In the genomic region with DNA sequence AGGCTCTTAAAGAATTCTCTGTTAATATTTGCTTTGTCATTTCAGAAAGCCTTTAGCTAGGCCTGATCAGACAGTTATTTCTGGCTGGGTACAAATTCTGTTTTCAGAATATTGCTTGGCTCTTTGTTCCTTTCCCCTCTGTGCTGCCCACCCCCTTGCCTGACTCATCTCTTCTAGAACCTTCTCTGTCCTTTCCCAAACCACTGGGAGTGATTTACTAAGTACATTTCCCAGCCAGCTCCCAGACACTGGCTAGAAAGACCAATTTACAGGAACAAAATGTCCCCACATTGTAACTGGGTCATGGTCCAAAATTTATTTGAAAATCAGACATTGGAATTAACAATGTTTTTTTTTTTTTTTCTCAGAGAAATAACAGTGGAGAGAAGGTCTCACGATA, we compare ENCODE assay signal across 1 cellular context.
TF ChIP-seq lines count a peak whose summit lies in the region.

No MANE protein-coding gene starts in this region.

TF ChIP-seq in HEK293T, 16 proteins besides CTCF, POLR2A, EP300 and RAD21 (continued from another document):
- TF ChIP-seq, protein P1, sequence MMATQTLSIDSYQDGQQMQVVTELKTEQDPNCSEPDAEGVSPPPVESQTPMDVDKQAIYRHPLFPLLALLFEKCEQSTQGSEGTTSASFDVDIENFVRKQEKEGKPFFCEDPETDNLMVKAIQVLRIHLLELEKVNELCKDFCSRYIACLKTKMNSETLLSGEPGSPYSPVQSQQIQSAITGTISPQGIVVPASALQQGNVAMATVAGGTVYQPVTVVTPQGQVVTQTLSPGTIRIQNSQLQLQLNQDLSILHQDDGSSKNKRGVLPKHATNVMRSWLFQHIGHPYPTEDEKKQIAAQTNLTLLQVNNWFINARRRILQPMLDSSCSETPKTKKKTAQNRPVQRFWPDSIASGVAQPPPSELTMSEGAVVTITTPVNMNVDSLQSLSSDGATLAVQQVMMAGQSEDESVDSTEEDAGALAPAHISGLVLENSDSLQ (IDR thresholded peaks at IDR 0.05) = no peak
- no peak for TF ChIP-seq BHLHE40 (IDR thresholded peaks at IDR 0.05; ENCODE audit: borderline replicate concordance)
- TF ChIP-seq HDGF (IDR thresholded peaks at IDR 0.05; ENCODE audit: borderline replicate concordance) = no peak
